ENCODE assay signal across 29 cellular contexts in the genomic region with DNA sequence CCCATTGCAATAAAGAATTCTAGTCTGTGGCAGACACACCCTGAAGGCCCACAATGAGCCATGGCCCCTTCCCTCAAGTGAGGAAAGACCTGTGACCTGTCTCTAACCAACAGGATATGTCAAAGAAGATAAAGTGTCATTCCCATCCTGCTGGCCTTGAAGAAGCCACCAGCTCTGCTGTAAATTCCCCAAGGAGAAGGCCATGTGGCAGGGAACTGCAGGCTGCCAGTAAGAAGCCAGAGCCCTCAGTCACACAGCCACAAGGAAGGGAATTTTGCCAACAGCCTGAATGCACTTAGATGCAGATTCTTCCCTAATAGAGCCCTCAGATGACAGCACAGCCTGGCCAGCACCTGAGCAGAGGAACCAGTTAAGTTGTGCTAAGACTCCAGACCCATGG. TPM values are rescaled to one million over a fixed set of nuclear protein-coding genes. Genes with fewer than 3 reads are reported as not detected.
"Had no signal": no experiment of that assay in that cellular context is flagged by ENCODE, and none has a peak within 500 bp of the region (broad histone marks: within the 10 kb centered on the region; RNA-seq: fewer than 3 reads in every experiment).

No MANE protein-coding gene starts in this region.

- H3K27ac Mint-ChIP-seq: dendritic cell treated with granulocyte-macrophage colony-stimulating factor and Interleukin-4, amounts not matched to agents 40 ng/mL and 50 ng/mL, for 4 days; effector memory CD8-positive, alpha-beta T cell; naive B cell; nephron; stimulated activated memory B cell treated with anti-CD40 and anti-IgM and Interleukin-4, amounts not matched to agents 10 μg/mL and 1 μg/mL and 100 μg/mL, for 72 hours; stimulated activated naive CD8-positive, alpha-beta T cell treated with anti-CD3 and anti-CD28 coated beads, Interleukin-15, Interleukin-2, amounts not matched to agents 100 ng/mL and 50 ng/mL, for 24 hours had no signal

- H3K27me3 ChIP-seq: esophagus squamous epithelium, hepatocyte, right lobe of liver, spleen, testis, tibial nerve, upper lobe of right lung, vagina had no signal

- H3K4me3 Mint-ChIP-seq: dendritic cell treated with granulocyte-macrophage colony-stimulating factor and Interleukin-4, amounts not matched to agents 40 ng/mL and 50 ng/mL, for 4 days; effector memory CD8-positive, alpha-beta T cell; naive B cell; nephron; stimulated activated memory B cell treated with anti-CD40 and anti-IgM and Interleukin-4, amounts not matched to agents 10 μg/mL and 1 μg/mL and 100 μg/mL, for 72 hours; stimulated activated naive CD8-positive, alpha-beta T cell treated with anti-CD3 and anti-CD28 coated beads, Interleukin-15, Interleukin-2, amounts not matched to agents 100 ng/mL and 50 ng/mL, for 24 hours had no signal

- ATAC-seq: effector memory CD8-positive, alpha-beta T cell; left colon; left ventricle myocardium superior; psoas muscle; stimulated activated memory B cell treated with anti-CD40 and anti-IgM and Interleukin-4, amounts not matched to agents 10 μg/mL and 1 μg/mL and 100 μg/mL, for 72 hours; upper lobe of right lung had no signal

- H3K4me1 Mint-ChIP-seq: naive B cell; nephron; stimulated activated memory B cell treated with anti-CD40 and anti-IgM and Interleukin-4, amounts not matched to agents 10 μg/mL and 1 μg/mL and 100 μg/mL, for 72 hours had no signal

- H3K27me3 Mint-ChIP-seq: dendritic cell treated with granulocyte-macrophage colony-stimulating factor and Interleukin-4, amounts not matched to agents 40 ng/mL and 50 ng/mL, for 4 days; stimulated activated memory B cell treated with anti-CD40 and anti-IgM and Interleukin-4, amounts not matched to agents 10 μg/mL and 1 μg/mL and 100 μg/mL, for 72 hours; stimulated activated naive CD8-positive, alpha-beta T cell treated with anti-CD3 and anti-CD28 coated beads, Interleukin-15, Interleukin-2, amounts not matched to agents 100 ng/mL and 50 ng/mL, for 24 hours had no signal

- H3K4me3 ChIP-seq: esophagus squamous epithelium, hepatocyte, lung, psoas muscle, right lobe of liver, spleen, testis, tibial nerve, upper lobe of right lung, vagina had no signal

- H3K36me3 ChIP-seq: esophagus squamous epithelium, right lobe of liver, spleen, tibial nerve, upper lobe of right lung, vagina had no signal

- H3K27ac ChIP-seq: esophagus squamous epithelium, hepatocyte, parathyroid adenoma, psoas muscle, right lobe of liver, spleen, testis, tibial nerve, upper lobe of right lung, vagina had no signal

- H3K4me1 ChIP-seq: esophagus squamous epithelium, parathyroid adenoma, psoas muscle, right lobe of liver, spleen, testis, tibial nerve, upper lobe of right lung, vagina had no signal

- H3K9me3 ChIP-seq: esophagus squamous epithelium, psoas muscle, right lobe of liver, spleen, testis, tibial nerve, upper lobe of right lung, vagina had no signal

- H2AFZ ChIP-seq: hepatocyte, parathyroid adenoma had no signal

- H3K79me2 ChIP-seq: hepatocyte, parathyroid adenoma had no signal

- H3K4me2 ChIP-seq: hepatocyte had no signal

- H3K36me3 Mint-ChIP-seq: naive B cell; stimulated activated memory B cell treated with anti-CD40 and anti-IgM and Interleukin-4, amounts not matched to agents 10 μg/mL and 1 μg/mL and 100 μg/mL, for 72 hours had no signal

- DNase-seq: effector memory CD8-positive, alpha-beta T cell; esophagus squamous epithelium; foreskin fibroblast; head of caudate nucleus; left colon; left ventricle myocardium superior; mesendoderm; naive B cell; occipital lobe; psoas muscle; retina; right lobe of liver; spleen; stimulated activated CD4-positive, alpha-beta T cell treated with anti-CD3 and anti-CD28 coated beads, Interleukin-15, amount 100 ng/mL, for 24 hours; stimulated activated CD4-positive, alpha-beta T cell treated with anti-CD3 and anti-CD28 coated beads, Interleukin-1b, Interleukin-23, amount 100 ng/mL, for 48 hours; stimulated activated CD4-positive, alpha-beta T cell treated with anti-CD3 and anti-CD28 coated beads, Interleukin-4, amount 100 ng/mL, for 24 hours; testis; upper lobe of right lung had no signal

- H3K9me3 Mint-ChIP-seq: dendritic cell treated with granulocyte-macrophage colony-stimulating factor and Interleukin-4, amounts not matched to agents 40 ng/mL and 50 ng/mL, for 4 days; nephron had no signal

RNA-seq across cellular contexts. Expression of gene VIP, which starts 24.8 kb away (rescaled TPM):
- total RNA-seq: epithelial cell of proximal tubule, hepatocyte, skeletal muscle tissue had no signal
- polyA plus RNA-seq: hepatocyte had no signal
